In genomic region chr4:57083107-57083506, GRCh38 we compare ENCODE assay signal across 2 cellular contexts.
TF ChIP-seq lines count a peak whose summit lies in the region.

No MANE protein-coding gene starts in this region.

TF ChIP-seq in SK-N-SH, 30 proteins besides CTCF, POLR2A, EP300 and RAD21 (continued from another document):
- no peak for TF ChIP-seq NRF1 (IDR thresholded peaks at IDR 0.05; ENCODE audit: low read depth, low read length)
- TF ChIP-seq RXRA (IDR thresholded peaks at IDR 0.05; ENCODE audit: borderline replicate concordance, low read depth), result no peak
- no peak for TF ChIP-seq MEF2A (IDR thresholded peaks at IDR 0.05; ENCODE audit: borderline replicate concordance, low read depth)
- TF ChIP-seq POLR2AphosphoS5 (IDR thresholded peaks at IDR 0.05; ENCODE audit: low read depth, low read length), result no peak
- no peak for TF ChIP-seq NFIC (IDR thresholded peaks at IDR 0.05; ENCODE audit: borderline replicate concordance)
- no peak for TF ChIP-seq PBX3 (IDR thresholded peaks at IDR 0.05)
- no peak for TF ChIP-seq GATA2 (CRISPR knock-in tag; IDR thresholded peaks at IDR 0.05)
- TF ChIP-seq USF1 (IDR thresholded peaks at IDR 0.05; ENCODE audit: borderline replicate concordance, low read depth), result no peak
- TF ChIP-seq EZH2phosphoT487 (IDR thresholded peaks at IDR 0.05; ENCODE audit: borderline replicate concordance, low read depth), result no peak
- TF ChIP-seq JUND (IDR thresholded peaks at IDR 0.05), result no peak

TF ChIP-seq in SK-N-SH treated with all-trans-retinoic acid at 6 μM for 48 hours, 23 proteins besides CTCF, POLR2A, EP300 and RAD21 (continued from another document):
- TF ChIP-seq, protein P1, sequence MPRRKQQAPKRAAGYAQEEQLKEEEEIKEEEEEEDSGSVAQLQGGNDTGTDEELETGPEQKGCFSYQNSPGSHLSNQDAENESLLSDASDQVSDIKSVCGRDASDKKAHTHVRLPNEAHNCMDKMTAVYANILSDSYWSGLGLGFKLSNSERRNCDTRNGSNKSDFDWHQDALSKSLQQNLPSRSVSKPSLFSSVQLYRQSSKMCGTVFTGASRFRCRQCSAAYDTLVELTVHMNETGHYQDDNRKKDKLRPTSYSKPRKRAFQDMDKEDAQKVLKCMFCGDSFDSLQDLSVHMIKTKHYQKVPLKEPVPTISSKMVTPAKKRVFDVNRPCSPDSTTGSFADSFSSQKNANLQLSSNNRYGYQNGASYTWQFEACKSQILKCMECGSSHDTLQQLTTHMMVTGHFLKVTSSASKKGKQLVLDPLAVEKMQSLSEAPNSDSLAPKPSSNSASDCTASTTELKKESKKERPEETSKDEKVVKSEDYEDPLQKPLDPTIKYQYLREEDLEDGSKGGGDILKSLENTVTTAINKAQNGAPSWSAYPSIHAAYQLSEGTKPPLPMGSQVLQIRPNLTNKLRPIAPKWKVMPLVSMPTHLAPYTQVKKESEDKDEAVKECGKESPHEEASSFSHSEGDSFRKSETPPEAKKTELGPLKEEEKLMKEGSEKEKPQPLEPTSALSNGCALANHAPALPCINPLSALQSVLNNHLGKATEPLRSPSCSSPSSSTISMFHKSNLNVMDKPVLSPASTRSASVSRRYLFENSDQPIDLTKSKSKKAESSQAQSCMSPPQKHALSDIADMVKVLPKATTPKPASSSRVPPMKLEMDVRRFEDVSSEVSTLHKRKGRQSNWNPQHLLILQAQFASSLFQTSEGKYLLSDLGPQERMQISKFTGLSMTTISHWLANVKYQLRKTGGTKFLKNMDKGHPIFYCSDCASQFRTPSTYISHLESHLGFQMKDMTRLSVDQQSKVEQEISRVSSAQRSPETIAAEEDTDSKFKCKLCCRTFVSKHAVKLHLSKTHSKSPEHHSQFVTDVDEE (CRISPR knock-in tag; IDR thresholded peaks at IDR 0.05), result no peak
- TF ChIP-seq TCF4 (CRISPR knock-in tag; IDR thresholded peaks at IDR 0.05; ENCODE audit: borderline replicate concordance), result no peak
- no peak for TF ChIP-seq ZFP30 (CRISPR knock-in tag; IDR thresholded peaks at IDR 0.05)
- no peak for TF ChIP-seq CSRNP3 (CRISPR knock-in tag; IDR thresholded peaks at IDR 0.05)
- TF ChIP-seq ZNF8 (CRISPR knock-in tag; IDR thresholded peaks at IDR 0.05), result no peak
